In genomic region chrX:129781134-129782014, GRCh38 we compare ENCODE assay signal across 10 cellular contexts. TPM values are rescaled to one million over a fixed set of nuclear protein-coding genes. Genes with fewer than 3 reads are reported as not detected.
A peak's percentile ranks its signal among the peaks of the same experiment; 100 is the strongest.
DNase-seq lines count a peak whose midpoint lies in the region; ATAC-seq, FAIRE-seq and TF ChIP-seq lines count a peak whose summit lies in the region.
"Had no signal": no experiment of that assay in that cellular context is flagged by ENCODE, and none has a peak within 500 bp of the region (broad histone marks: within the 10 kb centered on the region; RNA-seq: fewer than 3 reads in every experiment).

No MANE protein-coding gene starts in this region.

- RAD21 ChIA-PET in GM12878 (lab: Charles Lee; ENCODE audit: unreplicated experiment), result interaction anchor here (1.0 to 7.0 kb wide), 12 partner anchors 9 to 328 kb away, joined by 3 to 166 read pairs (median 5); partner anchors contain the start of gene XPNPEP2

- TF ChIP-seq EP300 in GM12878 (IDR thresholded peaks at IDR 0.05; ENCODE audit: borderline replicate concordance in 1 of 2, control insufficient read depth in 1 of 2, low read depth in 2 of 2, low read length in 2 of 2), result peak in 1 of 2 experiments; percentile 16; a peak in 3 of 4 replicates

- H3K4me1 ChIP-seq in GM12878 (ENCODE audit: control insufficient read depth, insufficient read depth, low read length), result peaks cover 54% of the 10 kb centered on the region

- TF ChIP-seq RAD21 in GM12878 (IDR thresholded peaks at IDR 0.05; ENCODE audit: insufficient read depth, low read depth, low read length), result no peak

- H3K36me3 ChIP-seq in GM12878 (ENCODE audit: control insufficient read depth in 2 of 2, insufficient read depth in 2 of 2, low read length in 1 of 2), result peaks cover 0 to 8% of the 10 kb centered on the region in 2 experiments; a peak in 2 of 4 replicates

- peak; percentile 81 for FAIRE-seq in GM12878 (lab: Jason Lieb, UNC)

- no peaks in the 10 kb centered on the region for H4K20me1 ChIP-seq in GM12878 (ENCODE audit: control insufficient read depth, insufficient read depth)

- no peak for TF ChIP-seq CTCF in GM12878 (IDR thresholded peaks at IDR 0.05 in 2 of 3, conservative IDR thresholded peaks at IDR 0.05 in 1 of 3; ENCODE audit: control insufficient read depth in 2 of 3, extremely low read depth in 1 of 3, insufficient read depth in 1 of 3, low read depth in 3 of 3, low read length in 3 of 3)

- DNase-seq in T-helper 9 cell, result peak; percentile 64
- peak; percentile 83 for DNase-seq in GM12878 (ENCODE audit: low read depth, low spot score)
- peak; percentile 44 to 47 for DNase-seq in stimulated activated CD4-positive, alpha-beta T cell treated with anti-CD3 and anti-CD28 coated beads, Interleukin-15, amount 100 ng/mL, for 1 hour (ENCODE audit: low read depth in 1 of 2, low spot score in 1 of 2)
- DNase-seq in NCI-H345 (lab: John Stamatoyannopoulos, UW), result no peak
- no peak for DNase-seq in epidermal melanocyte (ENCODE audit: insufficient read length, low spot score)
- no peak for DNase-seq in cerebellar cortex (ENCODE audit: low spot score)

- no peak overlapping the region for H2AFZ ChIP-seq in GM12878 (ENCODE audit: control insufficient read depth, low read depth, low read length)

- CTCF ChIA-PET in GM12878 (lab: Yijun Ruan, JAX), result interaction anchor here (0.7 to 4.9 kb wide), 10 partner anchors 10 to 279 kb away, joined by 3 to 66 read pairs (median 3); no protein-coding TSS in a partner anchor

- peak overlapping the region; percentile 92 for H3K4me2 ChIP-seq in GM12878 (ENCODE audit: control insufficient read depth, insufficient read depth)

- in situ Hi-C loops in GM12878 (cut with MboI), result no loop called here

- H3K79me2 ChIP-seq in GM12878 (ENCODE audit: control insufficient read depth, insufficient read depth, low read length), result peaks cover 71% of the 10 kb centered on the region

- no TSS peak for BruUV-seq in GM12878 (replicated peaks; lab: Mats Ljungman, UMichigan)

- TF ChIP-seq POLR2A in GM12878 (IDR thresholded peaks at IDR 0.05; ENCODE audit: low read depth, low read length), result peak; percentile 77

- peak overlapping the region; percentile 84 for H3K4me3 ChIP-seq in GM12878

- intact Hi-C loops in GM12878 (cut with micrococcal nuclease; ENCODE audit: unreplicated experiment), result loop anchor here (1.0 to 2.0 kb wide), 2 partner anchors 12 to 23 kb away; no protein-coding TSS in a partner anchor

- no peaks in the 10 kb centered on the region for H3K9me3 ChIP-seq in GM12878 (replicated peaks; ENCODE audit: control insufficient read depth, insufficient read depth, low read length)

- SMC1A ChIA-PET in GM12878 (lab: Charles Lee; ENCODE audit: uncharacterized antibody, unreplicated experiment), result interaction anchor here (1.1 to 14.8 kb wide), 9 partner anchors 8 to 389 kb away, joined by 3 to 165 read pairs (median 5); no protein-coding TSS in a partner anchor

- no peaks in the 10 kb centered on the region for H3K27me3 ChIP-seq in GM12878 (replicated peaks in 1 of 2; ENCODE audit: control insufficient read depth in 2 of 2, insufficient read depth in 2 of 2, low read length in 1 of 2)

- peak overlapping the region; percentile 93 for H3K9ac ChIP-seq in GM12878 (ENCODE audit: control insufficient read depth, insufficient read depth, low read length)

- H3K27ac ChIP-seq in GM12878 (ENCODE audit: control insufficient read depth, insufficient read depth), result peak overlapping the region; percentile 96

- POLR2A ChIA-PET in GM12878 (lab: Charles Lee), result interaction anchor here (0.6 to 11.2 kb wide), 10 partner anchors 11 to 392 kb away, joined by 3 to 169 read pairs (median 4); partner anchors contain the start of gene UTP14A

- ATAC-seq in GM19035 (IDR thresholded peaks at IDR 0.05; ENCODE audit: unreplicated experiment) (peak; percentile 54), HG03108 (IDR thresholded peaks at IDR 0.05; ENCODE audit: unreplicated experiment) (peak; percentile 58), GM12878 (peak; percentile 79)

- WGBS in GM12878 (ENCODE audit: insufficient coverage, insufficient replicate concordance, low lambda C conversion rate, missing lambda C conversion rate), result 3% methylated on average over 12 of the region's 13 CpGs

TF ChIP-seq in GM12878, 131 proteins besides CTCF, POLR2A, EP300 and RAD21 (continues in another document):
- TF ChIP-seq PAX5 (IDR thresholded peaks at IDR 0.05; ENCODE audit: borderline replicate concordance, low read depth, low read length), result peak; percentile 81
- TF ChIP-seq ETV6 (conservative IDR thresholded peaks at IDR 0.05 in 1 of 2, IDR thresholded peaks at IDR 0.05 in 1 of 2; ENCODE audit: borderline replicate concordance in 1 of 2, low read depth in 1 of 2), result peak in 1 of 2 experiments; percentile 70; a peak in 1 of 4 replicates
- TF ChIP-seq, protein P1, sequence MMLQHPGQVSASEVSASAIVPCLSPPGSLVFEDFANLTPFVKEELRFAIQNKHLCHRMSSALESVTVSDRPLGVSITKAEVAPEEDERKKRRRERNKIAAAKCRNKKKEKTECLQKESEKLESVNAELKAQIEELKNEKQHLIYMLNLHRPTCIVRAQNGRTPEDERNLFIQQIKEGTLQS (IDR thresholded peaks at IDR 0.05; ENCODE audit: borderline replicate concordance, extremely low read depth, low read depth, low read length), result no peak
- peak; percentile 65 for TF ChIP-seq PKNOX1 (IDR thresholded peaks at IDR 0.05)
- no peak for TF ChIP-seq HCFC1 (IDR thresholded peaks at IDR 0.05; ENCODE audit: low read length)
- TF ChIP-seq, protein P2, sequence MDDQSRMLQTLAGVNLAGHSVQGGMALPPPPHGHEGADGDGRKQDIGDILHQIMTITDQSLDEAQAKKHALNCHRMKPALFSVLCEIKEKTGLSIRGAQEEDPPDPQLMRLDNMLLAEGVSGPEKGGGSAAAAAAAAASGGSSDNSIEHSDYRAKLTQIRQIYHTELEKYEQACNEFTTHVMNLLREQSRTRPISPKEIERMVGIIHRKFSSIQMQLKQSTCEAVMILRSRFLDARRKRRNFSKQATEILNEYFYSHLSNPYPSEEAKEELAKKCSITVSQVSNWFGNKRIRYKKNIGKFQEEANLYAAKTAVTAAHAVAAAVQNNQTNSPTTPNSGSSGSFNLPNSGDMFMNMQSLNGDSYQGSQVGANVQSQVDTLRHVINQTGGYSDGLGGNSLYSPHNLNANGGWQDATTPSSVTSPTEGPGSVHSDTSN (IDR thresholded peaks at IDR 0.05; ENCODE audit: insufficient replicate concordance, low read depth, low read length), result no peak
- TF ChIP-seq IKZF1 (conservative IDR thresholded peaks at IDR 0.05), result peak; percentile 73
- TF ChIP-seq CBFB (IDR thresholded peaks at IDR 0.05; ENCODE audit: low read depth), result peak; percentile 74
- no peak for TF ChIP-seq ZNF622 (IDR thresholded peaks at IDR 0.05)
- peak; percentile 83 for TF ChIP-seq POLR2AphosphoS5 (IDR thresholded peaks at IDR 0.05; ENCODE audit: low read length)

RNA-seq across cellular contexts. Expression of gene SASH3, which starts 1.6 kb away (rescaled TPM):
- 88.3 and 101 TPM in 2 replicates for total RNA-seq in GM12878 (2013; cell fraction: nucleolus; rRNA removed)
- total RNA-seq in GM12878 (2014; rRNA removed), result 198 and 231 TPM in 2 replicates
- total RNA-seq in GM12878 (2014; rRNA removed; fragmentation: Illumina TruSeq; extraction: Trizol), result 123 and 130 TPM in 2 replicates
- 183 and 191 TPM in 2 replicates for total RNA-seq in GM12878 (2021)
- 67.3 TPM for polyA plus RNA-seq in GM12878 (2011; ENCODE audit: low read depth)
- 159 and 233 TPM in 2 replicates for polyA plus RNA-seq in GM12878 (2011; rRNA removed)
- polyA plus RNA-seq in GM12878 (2011; cell fraction: cytosol; rRNA removed), result 229 and 314 TPM in 2 replicates
- polyA plus RNA-seq in GM12878 (2011; cell fraction: nucleus; rRNA removed), result 329 and 387 TPM in 2 replicates
- polyA plus RNA-seq in GM12878 (2012), result 109 and 113 TPM in 2 replicates
- 122 and 155 TPM in 2 replicates for polyA plus RNA-seq in GM12878 (2014; fragmentation: Illumina TruSeq; extraction: Trizol)
- polyA plus RNA-seq in GM12878 (2014; fragmentation: Nextera tagmentation; extraction: Ambion mirVana), result 10 to 100 TPM; 23.1 to 39.1 TPM
- 192 and 204 TPM in 2 replicates for polyA plus RNA-seq in GM12878 (2014; rRNA removed)
- 100 to 1,000 TPM; 148 to 164 TPM for polyA plus RNA-seq in GM12878 (2016; fragmentation: Nextera tagmentation; extraction: Ambion mirVana)
- 120 and 220 TPM in 2 replicates for polyA minus RNA-seq in GM12878 (2011; rRNA and poly(A)+ RNA removed)
- 77.4 and 94.2 TPM in 2 replicates for polyA minus RNA-seq in GM12878 (2011; cell fraction: cytosol; rRNA and poly(A)+ RNA removed)
- 51.7 and 77.8 TPM in 2 replicates for polyA minus RNA-seq in GM12878 (2011; cell fraction: nucleus; rRNA and poly(A)+ RNA removed)
- total RNA-seq: myocyte, SK-MEL-5 had no signal

RNA-seq across cellular contexts. Expression of gene XPNPEP2, which starts 42.6 kb away (rescaled TPM):
- not detected in 2 replicates for total RNA-seq in GM12878 (2013; cell fraction: nucleolus; rRNA removed)
- total RNA-seq in GM12878 (2014; rRNA removed) (0.17 and 0.27 TPM in 2 replicates), GM12878 (2014; rRNA removed; fragmentation: Illumina TruSeq; extraction: Trizol) (0.13 and 0.14 TPM in 2 replicates), GM12878 (2021) (0.21 and 0.27 TPM in 2 replicates)
- 0.13 TPM for polyA plus RNA-seq in GM12878 (2011; ENCODE audit: low read depth)
- polyA plus RNA-seq in GM12878 (2011; rRNA removed) (0.04 TPM in 2 replicates), GM12878 (2014; fragmentation: Illumina TruSeq; extraction: Trizol) (0.21 and 0.32 TPM in 2 replicates), GM12878 (2014; fragmentation: Nextera tagmentation; extraction: Ambion mirVana) (under 1 TPM; 0.08 to 0.26 TPM), GM12878 (2014; rRNA removed) (0.24 and 0.37 TPM in 2 replicates), GM12878 (2016; fragmentation: Nextera tagmentation; extraction: Ambion mirVana) (under 1 TPM; 0.05 to 0.06 TPM)
- 0.05 and 0.06 TPM in 2 replicates for polyA plus RNA-seq in GM12878 (2011; cell fraction: cytosol; rRNA removed)
- polyA plus RNA-seq in GM12878 (2011; cell fraction: nucleus; rRNA removed), result 0.04 and 0.06 TPM in 2 replicates
- polyA plus RNA-seq in GM12878 (2012), result 0.05 and 0.07 TPM in 2 replicates
- not detected in 2 replicates for polyA minus RNA-seq in GM12878 (2011; rRNA and poly(A)+ RNA removed)
- polyA minus RNA-seq in GM12878 (2011; cell fraction: cytosol; rRNA and poly(A)+ RNA removed), result not detected in 2 replicates
- polyA minus RNA-seq in GM12878 (2011; cell fraction: nucleus; rRNA and poly(A)+ RNA removed), result not detected in 2 replicates
- total RNA-seq: myocyte, SK-MEL-5 had no signal

Comparison
In these comparisons a context has a peak if more than half of its experiments do, and no peak if none do; other contexts are left out.
1. DNase-seq: peak in T-helper 9 cell (single experiment), GM12878 (single experiment) and stimulated activated CD4-positive, alpha-beta T cell treated with anti-CD3 and anti-CD28 coated beads, Interleukin-15, amount 100 ng/mL, for 1 hour (2 of 2); none in NCI-H345 (single experiment), epidermal melanocyte (single experiment) and cerebellar cortex (single experiment).
2. Peak in every context shown above with its lines, with median percentiles within 50 percentile points of each other: ATAC-seq.